ENCODE assay signal across 11 cellular contexts in the genomic region with DNA sequence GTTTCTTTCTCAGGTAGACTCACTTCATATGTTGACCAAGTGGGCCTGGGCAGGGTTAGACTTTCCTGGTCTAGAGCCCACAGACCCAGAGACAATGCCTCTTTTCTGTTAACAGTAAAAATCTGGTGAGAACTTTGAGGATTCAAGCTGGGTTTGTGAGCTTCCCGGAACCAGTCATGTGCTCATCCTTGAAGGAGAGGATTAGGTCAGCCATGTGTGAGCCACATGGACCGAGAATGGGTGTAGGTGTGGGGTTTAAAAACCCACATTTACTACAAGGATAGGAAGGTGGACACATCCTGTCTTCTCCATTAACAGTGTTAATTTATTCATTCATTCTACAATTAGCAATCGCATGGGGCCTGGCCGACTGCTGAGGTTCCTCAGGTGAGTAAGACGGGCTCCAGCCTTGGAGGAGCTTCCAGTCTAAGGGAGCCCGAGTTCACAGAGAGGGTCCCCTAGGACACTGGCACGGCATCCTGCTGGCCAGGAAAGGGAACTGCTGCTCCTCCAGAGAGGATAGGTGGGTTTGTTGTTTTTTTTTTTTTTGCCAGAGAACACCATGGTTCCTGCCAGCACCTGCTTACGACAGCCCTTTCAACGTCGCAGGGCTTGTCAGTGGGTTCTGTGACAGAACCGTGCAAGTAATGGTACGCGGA.
DNase-seq lines count a peak whose midpoint lies in the region; ATAC-seq and TF ChIP-seq lines count a peak whose summit lies in the region.
"Had no signal": no experiment of that assay in that cellular context is flagged by ENCODE, and none has a peak within 500 bp of the region (broad histone marks: within the 10 kb centered on the region; RNA-seq: fewer than 3 reads in every experiment).

No MANE protein-coding gene starts in this region.

- no peaks in the 10 kb centered on the region for H3K36me3 Mint-ChIP-seq in mesothelial cell of epicardium

- H3K4me1 ChIP-seq in A673 (ENCODE audit: insufficient read depth, low read length, poor library complexity, severe bottlenecking) (no peaks in the 10 kb centered on the region), ascending aorta (peaks cover 0 to 4% of the 10 kb centered on the region in 2 donors)

- H3K9me3 Mint-ChIP-seq in mesothelial cell of epicardium: peaks cover 3% of the 10 kb centered on the region

- H3K27ac ChIP-seq in A673 (ENCODE audit: low read depth, low read length, poor library complexity, severe bottlenecking) (no peak overlapping the region), dorsolateral prefrontal cortex (no peak overlapping the region), ascending aorta (no peak overlapping the region), RWPE1 (no peak overlapping the region)
- H3K27ac ChIP-seq: SJSA1 had no signal

- H3K27ac Mint-ChIP-seq in mesothelial cell of epicardium: peak overlapping the region; percentile 39

- TF ChIP-seq CTCF in A673 (conservative IDR thresholded peaks at IDR 0.05; ENCODE audit: low read depth, low read length): peak; percentile 32; the same call in 1 of the 2 replicates
- peak; percentile 5 for TF ChIP-seq CTCF in HFF-Myc (IDR thresholded peaks at IDR 0.05; ENCODE audit: low read depth, low read length, missing control alignments)
- peak in 2 of 56 donors; percentile 11 to 16 for TF ChIP-seq CTCF in dorsolateral prefrontal cortex (IDR thresholded peaks at IDR 0.05 in 54 of 56, conservative IDR thresholded peaks at IDR 0.05 in 2 of 56; ENCODE audit: low read depth in 1 of 56, partially characterized antibody in 56 of 56)
- no peak for TF ChIP-seq CTCF in mesothelial cell of epicardium (IDR thresholded peaks at IDR 0.05; ENCODE audit: unreplicated experiment)
- no peak for TF ChIP-seq CTCF in ascending aorta (IDR thresholded peaks at IDR 0.05)
- no peak for TF ChIP-seq CTCF in RWPE1 (conservative IDR thresholded peaks at IDR 0.05; ENCODE audit: low read depth)

- POLR2A ChIA-PET in A673 (lab: Charles Lee; ENCODE audit: low non-redundant PET) (no interaction called here), RWPE1 (lab: Yijun Ruan, JAX; ENCODE audit: low non-redundant PET) (no interaction called here)

- peaks cover 5% of the 10 kb centered on the region for H3K27me3 Mint-ChIP-seq in mesothelial cell of epicardium (ENCODE audit: low read depth)

- peaks cover 9% of the 10 kb centered on the region for H3K4me1 Mint-ChIP-seq in mesothelial cell of epicardium

- no peak for ATAC-seq in HG03135 (IDR thresholded peaks at IDR 0.05; ENCODE audit: unreplicated experiment)

- intact Hi-C loops in A673 (cut with micrococcal nuclease; ENCODE audit: unreplicated experiment) (loop anchor here (10.0 kb wide), 1 partner anchor 381 kb away; no protein-coding TSS in a partner anchor), dorsolateral prefrontal cortex (cut with DNase I) (loop anchor here in 1 of 2 donors (10.0 kb wide), 1 partner anchor 91 kb away; no protein-coding TSS in a partner anchor), ascending aorta (cut with DNase I) (no loop called here)

- H3K36me3 ChIP-seq in A673 (ENCODE audit: insufficient read depth, low read length, poor library complexity, severe bottlenecking) (no peaks in the 10 kb centered on the region), ascending aorta (no peaks in the 10 kb centered on the region)
- H3K36me3 ChIP-seq: SJSA1 had no signal

- H3K9me3 ChIP-seq in A673 (ENCODE audit: low read depth, low read length, poor library complexity, severe bottlenecking): no peaks in the 10 kb centered on the region
- no peaks in the 10 kb centered on the region for H3K9me3 ChIP-seq in ascending aorta
- H3K9me3 ChIP-seq: SJSA1 had no signal

- H3K4me3 Mint-ChIP-seq in mesothelial cell of epicardium: peak overlapping the region; percentile 88

- BruUV-seq in A673 (replicated peaks; lab: Mats Ljungman, UMichigan): no TSS peak

- DNase-seq in A673 (ENCODE audit: low spot score): no peak
- DNase-seq in HFF-Myc (ENCODE audit: extremely low read depth, low read depth): no peak
- DNase-seq in dorsolateral prefrontal cortex: no peak
- DNase-seq in mesothelial cell of epicardium (ENCODE audit: low spot score in 2 of 2, unreplicated experiment in 2 of 2): no peak
- no peak for DNase-seq in ascending aorta (ENCODE audit: low spot score in 2 of 2)
- no peak for DNase-seq in NCI-H1105 treated with DMSO at 0.1 percent for 48 hours (lab: John Stamatoyannopoulos, UW)
- no peak for DNase-seq in RWPE1 (ENCODE audit: low spot score)
- DNase-seq: amniotic stem cell, DMS79 had no signal

- H3K4me3 ChIP-seq in A673 (ENCODE audit: low read depth, low read length, poor library complexity, severe bottlenecking) (no peak overlapping the region), HFF-Myc (replicated peaks; ENCODE audit: low read depth, low read length) (no peak overlapping the region; the same call in 1 of the 2 replicates), dorsolateral prefrontal cortex (peak overlapping the region in 34 of 59 donors; percentile 11 to 73 (median 64)), ascending aorta (peak overlapping the region in 1 of 2 donors; percentile 63)
- H3K4me3 ChIP-seq: SJSA1 had no signal

- CTCF ChIA-PET in A673 (lab: Charles Lee): no interaction called here
- CTCF ChIA-PET in RWPE1 (lab: Yijun Ruan, JAX): no interaction called here

- H3K27me3 ChIP-seq in A673 (replicated peaks; ENCODE audit: insufficient read depth, low read depth, low read length, poor library complexity): no peaks in the 10 kb centered on the region
- H3K27me3 ChIP-seq in dorsolateral prefrontal cortex: peaks cover 0 to 6% (median 0%) of the 10 kb centered on the region in 45 donors
- no peaks in the 10 kb centered on the region for H3K27me3 ChIP-seq in ascending aorta

Comparison
In these comparisons a context has a peak if more than half of its experiments do, and no peak if none do; other contexts are left out.
1. H3K4me3 ChIP-seq: peak in dorsolateral prefrontal cortex (34 of 59); none in A673 (single experiment) and HFF-Myc (single experiment).
2. CTCF ChIP-seq: peak in A673 (single experiment) and HFF-Myc (single experiment); none in mesothelial cell of epicardium (single experiment), ascending aorta (0 of 3) and RWPE1 (single experiment).